In genomic region chr19:35257113-35257461, GRCh38 we compare ENCODE assay signal across 17 cellular contexts. TPM values are rescaled to one million over a fixed set of nuclear protein-coding genes. Genes with fewer than 3 reads are reported as not detected.
A peak's percentile ranks its signal among the peaks of the same experiment; 100 is the strongest.
DNase-seq lines count a peak whose midpoint lies in the region; ATAC-seq and TF ChIP-seq lines count a peak whose summit lies in the region.
"Had no signal": no experiment of that assay in that cellular context is flagged by ENCODE, and none has a peak within 500 bp of the region (broad histone marks: within the 10 kb centered on the region; RNA-seq: fewer than 3 reads in every experiment).

No MANE protein-coding gene starts in this region.

- no peak overlapping the region for H3K9ac ChIP-seq in H9 (ENCODE audit: extremely low read depth, insufficient read length, low read length)

- H2BK12ac ChIP-seq in H9 (ENCODE audit: insufficient read length, low read depth, low read length) = no peak overlapping the region

- WGBS in H9 (ENCODE audit: extremely low coverage, insufficient read length, low lambda C conversion rate) = no CpG with 5 or more reads among the region's 9 CpGs

- no peak overlapping the region for H3K4ac ChIP-seq in H9 (ENCODE audit: low read depth, low read length)

- H2BK20ac ChIP-seq in H9 (ENCODE audit: low read depth, low read length, poor library complexity, severe bottlenecking) = no peak overlapping the region

- H3K4me2 ChIP-seq in H9 (ENCODE audit: insufficient read depth, insufficient read length, low read length) = no peak overlapping the region

- no peak overlapping the region for H3K27ac ChIP-seq in left ventricle myocardium inferior (replicated peaks)
- H3K27ac ChIP-seq in H9 (ENCODE audit: insufficient read length, low read depth, low read length) = no peak overlapping the region
- H3K27ac ChIP-seq in vagina = no peak overlapping the region
- H3K27ac ChIP-seq: gastroesophageal sphincter, testis had no signal

- peak overlapping the region in 2 of 3 experiments; percentile 28 to 80; a peak in 1 of 7 replicates for H3K27ac Mint-ChIP-seq in H9
- H3K27ac Mint-ChIP-seq: stimulated activated effector memory CD8-positive, alpha-beta T cell treated with anti-CD3 and anti-CD28 coated beads, Interleukin-12 subunit alpha, Interleukin-12 subunit beta, amount 100 ng/mL, for 72 hours had no signal

- TF ChIP-seq POLR2A in vagina (IDR thresholded peaks at IDR 0.05) = no peak

- peaks cover 9% of the 10 kb centered on the region for H3K79me1 ChIP-seq in H9 (ENCODE audit: insufficient read depth, low read depth, low read length, poor library complexity, severe bottlenecking)

- H3K79me2 ChIP-seq in H9 (ENCODE audit: insufficient read depth, low read length) = no peaks in the 10 kb centered on the region; the same call in 1 of the 2 replicates

- H3K4me1 Mint-ChIP-seq in H9 = peaks cover 14% of the 10 kb centered on the region in 2 experiments

- intact Hi-C loops in cardiac septum (cut with DNase I) = no loop called here
- intact Hi-C loops in left ventricle myocardium inferior (cut with micrococcal nuclease) = no loop called here
- intact Hi-C loops in vagina (cut with DNase I) = no loop called here

- no peak overlapping the region for H3K4me3 Mint-ChIP-seq in H9
- H3K4me3 Mint-ChIP-seq: central memory CD8-positive, alpha-beta T cell; stimulated activated effector memory CD8-positive, alpha-beta T cell treated with anti-CD3 and anti-CD28 coated beads, Interleukin-12 subunit alpha, Interleukin-12 subunit beta, amount 100 ng/mL, for 72 hours had no signal

- no peak overlapping the region for H4K91ac ChIP-seq in H9 (ENCODE audit: insufficient read length, low read depth, low read length)

- H3K9me3 ChIP-seq in left ventricle myocardium inferior (replicated peaks) = no peaks in the 10 kb centered on the region
- no peaks in the 10 kb centered on the region for H3K9me3 ChIP-seq in H9 (ENCODE audit: control insufficient read depth, low read depth, low read length)
- H3K9me3 ChIP-seq in vagina = no peaks in the 10 kb centered on the region
- H3K9me3 ChIP-seq: Caco-2, gastroesophageal sphincter, testis had no signal

- H3K23me2 ChIP-seq in H9 (ENCODE audit: insufficient read length, low read depth, low read length, poor library complexity, severe bottlenecking) = no peaks in the 10 kb centered on the region

- H3K4me3 ChIP-seq in left ventricle myocardium inferior (no peak overlapping the region), vagina (no peak overlapping the region)
- H3K4me3 ChIP-seq: gastroesophageal sphincter, testis had no signal

- H3K4me1 ChIP-seq in left ventricle myocardium inferior = peaks cover 28% of the 10 kb centered on the region
- no peaks in the 10 kb centered on the region for H3K4me1 ChIP-seq in H9 (ENCODE audit: insufficient read depth, low read length)
- H3K4me1 ChIP-seq in vagina = peaks cover 6% of the 10 kb centered on the region
- H3K4me1 ChIP-seq: Caco-2, gastroesophageal sphincter had no signal

- H2BK5ac ChIP-seq in H9 (ENCODE audit: insufficient read length, low read length) = no peak overlapping the region

- no peaks in the 10 kb centered on the region for H3K27me3 Mint-ChIP-seq in H9 (ENCODE audit: low read depth)
- H3K27me3 Mint-ChIP-seq: central memory CD8-positive, alpha-beta T cell had no signal

- ATAC-seq in GM18511 (IDR thresholded peaks at IDR 0.05; ENCODE audit: unreplicated experiment) = no peak
- ATAC-seq: gastroesophageal sphincter; stimulated activated effector memory CD8-positive, alpha-beta T cell treated with anti-CD3 and anti-CD28 coated beads, Interleukin-12 subunit alpha, Interleukin-12 subunit beta, amount 100 ng/mL, for 72 hours had no signal

- H4K8ac ChIP-seq in H9 (replicated peaks; ENCODE audit: insufficient read length, low read depth, low read length) = no peak overlapping the region

- H3K9me3 Mint-ChIP-seq in H9 = no peaks in the 10 kb centered on the region
- H3K9me3 Mint-ChIP-seq: central memory CD8-positive, alpha-beta T cell; stimulated activated effector memory CD8-positive, alpha-beta T cell treated with anti-CD3 and anti-CD28 coated beads, Interleukin-12 subunit alpha, Interleukin-12 subunit beta, amount 100 ng/mL, for 72 hours had no signal

- peaks cover 44 to 88% (median 80%) of the 10 kb centered on the region in 3 experiments for H3K36me3 Mint-ChIP-seq in H9 (ENCODE audit: insufficient read depth in 1 of 3, low read depth in 3 of 3)

- H4K5ac ChIP-seq in H9 (ENCODE audit: insufficient read length, low read depth, low read length) = no peak overlapping the region

- no peak overlapping the region for H2AFZ ChIP-seq in H9 (ENCODE audit: low read length)

- H2BK120ac ChIP-seq in H9 (ENCODE audit: low read depth, low read length, poor library complexity, severe bottlenecking) = no peak overlapping the region

- no peak for TF ChIP-seq CTCF in left ventricle myocardium inferior (IDR thresholded peaks at IDR 0.05; ENCODE audit: borderline replicate concordance)
- no peak for TF ChIP-seq CTCF in H9 (conservative IDR thresholded peaks at IDR 0.05)
- TF ChIP-seq CTCF in vagina (IDR thresholded peaks at IDR 0.05) = no peak

- H3T11ph ChIP-seq in H9 (ENCODE audit: low read length) = no peak overlapping the region

- H3K36me3 ChIP-seq in left ventricle myocardium inferior = no peaks in the 10 kb centered on the region
- no peaks in the 10 kb centered on the region for H3K36me3 ChIP-seq in vagina
- H3K36me3 ChIP-seq: gastroesophageal sphincter had no signal

- no peak overlapping the region for H2BK15ac ChIP-seq in H9 (ENCODE audit: low read depth, low read length)

- H4K20me1 ChIP-seq in H9 (ENCODE audit: control insufficient read depth, insufficient read depth, insufficient read length) = no peaks in the 10 kb centered on the region

- H3K56ac ChIP-seq in H9 (ENCODE audit: insufficient read length, low read depth, low read length) = no peak overlapping the region

- H3K18ac ChIP-seq in H9 (ENCODE audit: insufficient read length, low read depth, low read length) = no peak overlapping the region

- H3K27me3 ChIP-seq in left ventricle myocardium inferior (ENCODE audit: low read depth) (no peaks in the 10 kb centered on the region), H9 (ENCODE audit: insufficient read depth, low read length) (no peaks in the 10 kb centered on the region), vagina (no peaks in the 10 kb centered on the region)
- H3K27me3 ChIP-seq: testis had no signal

- no peak overlapping the region for H2AK5ac ChIP-seq in H9 (ENCODE audit: insufficient read length, low read length)

- DNase-seq in cardiac septum (ENCODE audit: low spot score) (peak; percentile 63), left ventricle myocardium inferior (no peak), H9 (no peak), mesenteric fat pad (ENCODE audit: low spot score) (peak; percentile 60), vagina (ENCODE audit: extremely low spot score in 2 of 2) (peak; percentile 22 to 70), NCI-H82 treated with DMSO at 0.1 percent for 48 hours (lab: John Stamatoyannopoulos, UW; ENCODE audit: unreplicated experiment) (no peak)
- DNase-seq: activated CD4-positive, alpha-beta T cell treated with anti-CD3 and anti-CD28 coated beads, Interleukin-2, amount 50 U/mL, for 1 hour; Caco-2; EL; midbrain; retina; testis had no signal

- H3K14ac ChIP-seq in H9 (ENCODE audit: insufficient read depth, low read length) = no peak overlapping the region

- no peak overlapping the region for H3K23ac ChIP-seq in H9 (ENCODE audit: insufficient read length, low read depth, low read length)

RNA-seq across cellular contexts. Expression of gene LSR, which starts 8.3 kb away (rescaled TPM):
- 3.4 TPM for total RNA-seq in cardiac septum
- 4.5 TPM for total RNA-seq in left ventricle myocardium inferior
- total RNA-seq in H9 (2021) = 151 and 152 TPM in 2 replicates
- total RNA-seq in mesenteric fat pad = 8.1 TPM
- total RNA-seq in vagina = 32.9 TPM

RNA-seq across cellular contexts. Expression of gene USF2, which starts 11.7 kb away (rescaled TPM):
- total RNA-seq in cardiac septum (174 TPM), left ventricle myocardium inferior (147 TPM), H9 (2021) (113 and 123 TPM in 2 replicates), mesenteric fat pad (110 TPM), vagina (95.5 TPM)

RNA-seq across cellular contexts. Expression of gene HAMP, which starts 25.2 kb away (rescaled TPM):
- not detected for total RNA-seq in cardiac septum
- total RNA-seq in left ventricle myocardium inferior = not detected
- total RNA-seq in H9 (2021) = 0.52 and 0.83 TPM in 2 replicates
- total RNA-seq in mesenteric fat pad = not detected
- not detected for total RNA-seq in vagina
- total RNA-seq: Caco-2, gastroesophageal sphincter, testis had no signal

RNA-seq across cellular contexts. Expression of gene FAM187B, which starts 28.5 kb away (rescaled TPM):
- total RNA-seq in cardiac septum (not detected), left ventricle myocardium inferior (not detected), H9 (2021) (not detected in 2 replicates), mesenteric fat pad (not detected), vagina (not detected)
- total RNA-seq: aorta, Caco-2, gastroesophageal sphincter had no signal

RNA-seq across cellular contexts. Expression of gene MAG, which starts 34.9 kb away (rescaled TPM):
- not detected for total RNA-seq in cardiac septum
- not detected for total RNA-seq in left ventricle myocardium inferior
- total RNA-seq in H9 (2021) = 0.13 TPM in 1 of 2 replicates, not detected in the other
- not detected for total RNA-seq in mesenteric fat pad
- total RNA-seq in vagina = not detected

Comparison
In these comparisons a context has a peak if more than half of its experiments do, and no peak if none do; other contexts are left out.
1. DNase-seq: peak in cardiac septum (single experiment), mesenteric fat pad (single experiment) and vagina (2 of 2); none in left ventricle myocardium inferior (single experiment), H9 (single experiment) and NCI-H82 treated with DMSO at 0.1 percent for 48 hours (single experiment).